In genomic region chr6:27161946-27162603, GRCh38 we compare ENCODE assay signal across 8 cellular contexts.
DNase-seq lines count a peak whose midpoint lies in the region; ATAC-seq and TF ChIP-seq lines count a peak whose summit lies in the region.

No MANE protein-coding gene starts in this region.

- H3K4me3 ChIP-seq in CD8-positive, alpha-beta memory T cell (ENCODE audit: low read length), result no peak overlapping the region
- H3K4me3 ChIP-seq in HAP-1 (no peak overlapping the region), astrocyte of the cerebellum (ENCODE audit: low read depth, low read length) (no peak overlapping the region), kidney epithelial cell (ENCODE audit: low read depth, low read length) (no peak overlapping the region)

- CTCF ChIA-PET in CD8-positive, alpha-beta memory T cell (lab: Charles Lee), result interaction anchor here (0.7 to 6.3 kb wide), 15 partner anchors 9 to 1194 kb away, joined by 3 to 26 read pairs (median 4); a partner anchor contains a TSS

- H3K27me3 ChIP-seq in CD8-positive, alpha-beta memory T cell (ENCODE audit: insufficient read depth, low read length, poor library complexity, severe bottlenecking), result no peaks in the 10 kb centered on the region
- H3K27me3 ChIP-seq in HAP-1 (ENCODE audit: low read depth) (no peaks in the 10 kb centered on the region), kidney epithelial cell (ENCODE audit: control insufficient read depth, insufficient read depth, low read length) (no peaks in the 10 kb centered on the region)

- H3K36me3 ChIP-seq in CD8-positive, alpha-beta memory T cell (ENCODE audit: insufficient read depth, low read length), result no peaks in the 10 kb centered on the region
- H3K36me3 ChIP-seq in HAP-1 (replicated peaks) (no peaks in the 10 kb centered on the region), kidney epithelial cell (ENCODE audit: control insufficient read depth, insufficient read depth, low read length) (no peaks in the 10 kb centered on the region)

- H3K27ac ChIP-seq in CD8-positive, alpha-beta memory T cell (ENCODE audit: low read depth, low read length), result no peak overlapping the region

- H3K4me1 ChIP-seq in CD8-positive, alpha-beta memory T cell (ENCODE audit: insufficient read depth, low read length), result no peaks in the 10 kb centered on the region
- H3K4me1 ChIP-seq in HAP-1, result no peaks in the 10 kb centered on the region; the same call in 1 of the 2 replicates

- H3K9me3 Mint-ChIP-seq in CD8-positive, alpha-beta memory T cell, result no peaks in the 10 kb centered on the region
- H3K9me3 Mint-ChIP-seq in type B pancreatic cell, result no peaks in the 10 kb centered on the region

- H3K36me3 Mint-ChIP-seq in CD8-positive, alpha-beta memory T cell, result peaks cover 0 to 2% (median 0%) of the 10 kb centered on the region in 3 donors
- no peaks in the 10 kb centered on the region for H3K36me3 Mint-ChIP-seq in type B pancreatic cell

- H3K4me3 Mint-ChIP-seq in CD8-positive, alpha-beta memory T cell, result peak overlapping the region in 1 of 7 donors; percentile 25
- H3K4me3 Mint-ChIP-seq in type B pancreatic cell, result no peak overlapping the region

- H3K9me3 ChIP-seq in CD8-positive, alpha-beta memory T cell (ENCODE audit: low read length), result no peaks in the 10 kb centered on the region
- no peaks in the 10 kb centered on the region for H3K9me3 ChIP-seq in HAP-1

- no peaks in the 10 kb centered on the region for H3K27me3 Mint-ChIP-seq in CD8-positive, alpha-beta memory T cell
- H3K27me3 Mint-ChIP-seq in type B pancreatic cell, result peaks cover 3% of the 10 kb centered on the region

- TF ChIP-seq CTCF in astrocyte of the cerebellum (IDR thresholded peaks at IDR 0.05; ENCODE audit: low read depth, low read length, missing control alignments), result peak; percentile 10
- TF ChIP-seq CTCF in kidney epithelial cell (IDR thresholded peaks at IDR 0.05; ENCODE audit: insufficient read depth, low read length, poor library complexity, severe bottlenecking), result peak; percentile 44
- peak; percentile 88 for TF ChIP-seq CTCF in type B pancreatic cell (conservative IDR thresholded peaks at IDR 0.05)

- peaks cover 13 to 19% (median 18%) of the 10 kb centered on the region in 3 donors for H3K4me1 Mint-ChIP-seq in CD8-positive, alpha-beta memory T cell
- peaks cover 7% of the 10 kb centered on the region for H3K4me1 Mint-ChIP-seq in type B pancreatic cell (ENCODE audit: unreplicated experiment)

- POLR2A ChIA-PET in CD8-positive, alpha-beta memory T cell (lab: Charles Lee), result interaction anchor here (0.6 kb wide), 1 partner anchor 96 kb away, joined by 4 read pairs; no protein-coding TSS in a partner anchor

- in situ Hi-C loops in HAP-1 (cut with MboI; ENCODE audit: low sequenced_read_pairs), result no loop called here
- in situ Hi-C loops in astrocyte of the cerebellum (cut with HindIII; ENCODE audit: low sequenced_read_pairs), result loop anchor here (5.0 to 25.0 kb wide), 2 partner anchors 350 to 735 kb away; no protein-coding TSS in a partner anchor

- DNase-seq in CD8-positive, alpha-beta memory T cell, result peak in 3 of 5 donors; percentile 41 to 51 (median 51)
- DNase-seq in HAP-1 (ENCODE audit: low spot score in 2 of 2) (peak; percentile 51 to 78), NCI-H748 (lab: John Stamatoyannopoulos, UW; ENCODE audit: unreplicated experiment) (peak; percentile 77), astrocyte of the cerebellum (ENCODE audit: low read depth) (no peak), kidney epithelial cell (ENCODE audit: low read depth) (no peak), type B pancreatic cell (ENCODE audit: extremely low spot score, unreplicated experiment) (no peak), activated gamma-delta T cell treated with Interleukin-2 at 50 U/mL for 16 hours (no peak)

- no peak for ATAC-seq in GM21576 (IDR thresholded peaks at IDR 0.05; ENCODE audit: unreplicated experiment)

- H3K27ac Mint-ChIP-seq in CD8-positive, alpha-beta memory T cell, result peak overlapping the region in 3 of 8 donors; percentile 5 to 62 (median 41)
- H3K27ac Mint-ChIP-seq in type B pancreatic cell, result peak overlapping the region; percentile 5

Comparison
In these comparisons a context has a peak if more than half of its experiments do, and no peak if none do; other contexts are left out.
1. DNase-seq: peak in CD8-positive, alpha-beta memory T cell (3 of 5), HAP-1 (2 of 2) and NCI-H748 (single experiment); none in astrocyte of the cerebellum (single experiment), kidney epithelial cell (single experiment), type B pancreatic cell (single experiment) and activated gamma-delta T cell treated with Interleukin-2 at 50 U/mL for 16 hours (single experiment).
2. CTCF ChIP-seq: peak in every context shown above with its lines; median percentile 88 in type B pancreatic cell; 44 in kidney epithelial cell; 10 in astrocyte of the cerebellum.